36 cellular contexts compared by ENCODE assay signal in genomic region chr4:61752617-61753016, GRCh38.
"Had no signal": no experiment of that assay in that cellular context is flagged by ENCODE, and none has a peak within 500 bp of the region (broad histone marks: within the 10 kb centered on the region; RNA-seq: fewer than 3 reads in every experiment).

No MANE protein-coding gene starts in this region.

- H3K36me3 ChIP-seq: MG63 had no signal

- H3K27me3 ChIP-seq: MG63 had no signal

- H3K9me3 ChIP-seq: MG63 had no signal

- H3K4me3 ChIP-seq: MG63 had no signal

- DNase-seq: Kasumi-1, MG63, MM.1S, MV-4-11, NCI-H1048, NCI-H1092, NCI-H1092 treated with DMSO at 0.1 percent for 48 hours, NCI-H1105, NCI-H1105 treated with DMSO at 0.1 percent for 48 hours, NCI-H1417, NCI-H1417 treated with DMSO at 0.1 percent for 48 hours, NCI-H1436, NCI-H1436 treated with DMSO at 0.1 percent for 48 hours, NCI-H146, NCI-H1694, NCI-H1694 treated with DMSO at 0.1 percent for 48 hours, NCI-H187, NCI-H187 treated with DMSO at 0.1 percent for 48 hours, NCI-H1930, NCI-H2029, NCI-H2029 treated with DMSO at 0.1 percent for 48 hours, NCI-H2081, NCI-H2081 treated with DMSO at 0.1 percent for 48 hours, NCI-H2107, NCI-H2171, NCI-H2171 treated with DMSO at 0.1 percent for 48 hours, NCI-H2227 treated with DMSO at 0.1 percent for 48 hours, NCI-H226, NCI-H345, NCI-H446, NCI-H446 treated with DMSO at 0.1 percent for 48 hours, NCI-H510A, NCI-H510A treated with DMSO at 0.1 percent for 48 hours, NCI-H524, NCI-H524 treated with DMSO at 0.1 percent for 48 hours, NCI-H526 had no signal
